12 cellular contexts compared by ENCODE assay signal in genomic region chr12:68871899-68872298, GRCh38.
DNase-seq lines count a peak whose midpoint lies in the region; ATAC-seq, FAIRE-seq and TF ChIP-seq lines count a peak whose summit lies in the region.
"Had no signal": no experiment of that assay in that cellular context is flagged by ENCODE, and none has a peak within 500 bp of the region (broad histone marks: within the 10 kb centered on the region; RNA-seq: fewer than 3 reads in every experiment).

No MANE protein-coding gene starts in this region.

- H3K9me3 ChIP-seq in K562 (replicated peaks; ENCODE audit: control insufficient read depth, insufficient read depth, low read depth, low read length) (no peaks in the 10 kb centered on the region), right atrium auricular region (no peaks in the 10 kb centered on the region)

- no peak for TF ChIP-seq EP300 in K562 (IDR thresholded peaks at IDR 0.05; ENCODE audit: low read length)

- POLR2A ChIA-PET in K562 (lab: Yijun Ruan, JAX), result no interaction called here

- no TSS peak for BruUV-seq in K562 (replicated peaks; lab: Mats Ljungman, UMichigan)

- no peaks in the 10 kb centered on the region for H3K27me3 Mint-ChIP-seq in activated naive CD4-positive, alpha-beta T cell treated with anti-CD3 and anti-CD28 coated beads for 36 hours (ENCODE audit: low read depth)
- no peaks in the 10 kb centered on the region for H3K27me3 Mint-ChIP-seq in stimulated activated naive B cell treated with anti-CD40 and anti-IgM and Interleukin-4, amounts not matched to agents 10 μg/mL and 1 μg/mL and 100 μg/mL, for 72 hours
- H3K27me3 Mint-ChIP-seq: dendritic cell treated with granulocyte-macrophage colony-stimulating factor and Interleukin-4, amounts not matched to agents 40 ng/mL and 50 ng/mL, for 4 days had no signal

- H3K4me1 ChIP-seq in K562 (replicated peaks in 1 of 2; ENCODE audit: control insufficient read depth in 2 of 2, insufficient read depth in 2 of 2, low read length in 2 of 2), result no peaks in the 10 kb centered on the region; a peak in 1 of 5 replicates
- no peaks in the 10 kb centered on the region for H3K4me1 ChIP-seq in right atrium auricular region

- H2AFZ ChIP-seq in K562 (ENCODE audit: low read depth, low read length), result no peak overlapping the region

- peak; percentile 54; the same call in 1 of the 3 replicates for ATAC-seq in K562
- ATAC-seq in stimulated activated naive B cell treated with anti-CD40 and anti-IgM and Interleukin-4, amounts not matched to agents 10 μg/mL and 1 μg/mL and 100 μg/mL, for 72 hours (replicated peaks), result peak; percentile 75 to 84
- no peak for ATAC-seq in left lobe of liver

- H3K79me2 ChIP-seq in K562 (ENCODE audit: control insufficient read depth, insufficient read depth, low read length), result no peaks in the 10 kb centered on the region

- peak; percentile 54 for DNase-seq in activated naive CD4-positive, alpha-beta T cell treated with anti-CD3 and anti-CD28 coated beads for 36 hours
- DNase-seq in activated naive CD4-positive, alpha-beta T cell treated with anti-CD3 and anti-CD28 coated beads, Interleukin-2, amount 50 U/mL, for 16 hours, result no peak
- DNase-seq in HuH-7 (ENCODE audit: low spot score) (peak; percentile 21), K562 (ENCODE audit: extremely low read depth in 1 of 4, low spot score in 3 of 4) (peak in 1 of 4 experiments; percentile 12), left lobe of liver (ENCODE audit: low spot score) (no peak), right atrium auricular region (ENCODE audit: low spot score) (no peak), foreskin melanocyte (no peak)
- peak; percentile 6 for DNase-seq in stimulated activated naive B cell treated with anti-CD40 and anti-IgM and Interleukin-4, amounts not matched to agents 10 μg/mL and 1 μg/mL and 100 μg/mL, for 72 hours
- DNase-seq: GF-D8, NCI-H526 treated with DMSO at 0.1 percent for 48 hours had no signal

- CTCF ChIA-PET in activated naive CD4-positive, alpha-beta T cell treated with anti-CD3 and anti-CD28 coated beads for 36 hours (lab: Charles Lee), result interaction anchor here (0.7 to 1.3 kb wide), 4 partner anchors 8 to 198 kb away, joined by 3 to 4 read pairs (median 4); no protein-coding TSS in a partner anchor
- CTCF ChIA-PET in K562 (lab: Yijun Ruan, JAX; ENCODE audit: low intra/inter-chr PET ratio), result no interaction called here

- H3K4me2 ChIP-seq in K562 (ENCODE audit: insufficient read depth, low read length), result no peak overlapping the region

- in situ Hi-C loops in K562 (cut with MboI), result loop anchor here (25.0 kb wide), 1 partner anchor 190 kb away; no protein-coding TSS in a partner anchor

- no peak for FAIRE-seq in K562 (lab: Jason Lieb, UNC)

- H3K4me1 Mint-ChIP-seq in activated naive CD4-positive, alpha-beta T cell treated with anti-CD3 and anti-CD28 coated beads for 36 hours (ENCODE audit: low read depth), result no peaks in the 10 kb centered on the region
- peaks cover 4 to 11% of the 10 kb centered on the region in 2 donors for H3K4me1 Mint-ChIP-seq in stimulated activated naive B cell treated with anti-CD40 and anti-IgM and Interleukin-4, amounts not matched to agents 10 μg/mL and 1 μg/mL and 100 μg/mL, for 72 hours

- H3K36me3 ChIP-seq in K562 (ENCODE audit: control insufficient read depth, insufficient read depth, low read length) (no peaks in the 10 kb centered on the region), right atrium auricular region (no peaks in the 10 kb centered on the region)

- intact Hi-C loops in activated naive CD4-positive, alpha-beta T cell treated with anti-CD3 and anti-CD28 coated beads for 36 hours (cut with micrococcal nuclease), result loop anchor here (1.0 kb wide), 1 partner anchor 198 kb away; no protein-coding TSS in a partner anchor
- intact Hi-C loops in K562 (cut with micrococcal nuclease), result no loop called here

- H3K9ac ChIP-seq in K562 (ENCODE audit: insufficient read depth in 1 of 2, low read depth in 2 of 2, low read length in 2 of 2), result no peak overlapping the region

- H3K27ac ChIP-seq in K562 (ENCODE audit: extremely low read depth, low read depth, low read length) (no peak overlapping the region), right atrium auricular region (no peak overlapping the region)
- H3K27ac ChIP-seq: skin epidermis had no signal

- H3K27me3 ChIP-seq in K562 (ENCODE audit: control insufficient read depth in 2 of 2, insufficient read depth in 2 of 2, low read length in 2 of 2) (peaks cover 17 to 58% of the 10 kb centered on the region in 2 experiments), right atrium auricular region (no peaks in the 10 kb centered on the region)

- TF ChIP-seq RAD21 in K562 (CRISPR knock-in tag; conservative IDR thresholded peaks at IDR 0.05 in 1 of 2, IDR thresholded peaks at IDR 0.05 in 1 of 2), result peak in 1 of 2 experiments; percentile 40; a peak in 1 of 4 replicates

- no peaks in the 10 kb centered on the region for H3K9me3 Mint-ChIP-seq in activated naive CD4-positive, alpha-beta T cell treated with anti-CD3 and anti-CD28 coated beads for 36 hours
- H3K9me3 Mint-ChIP-seq in stimulated activated naive B cell treated with anti-CD40 and anti-IgM and Interleukin-4, amounts not matched to agents 10 μg/mL and 1 μg/mL and 100 μg/mL, for 72 hours, result peaks cover 0 to 1% of the 10 kb centered on the region in 2 donors
- H3K9me3 Mint-ChIP-seq: dendritic cell treated with granulocyte-macrophage colony-stimulating factor and Interleukin-4, amounts not matched to agents 40 ng/mL and 50 ng/mL, for 4 days had no signal

- H3K27ac Mint-ChIP-seq in activated naive CD4-positive, alpha-beta T cell treated with anti-CD3 and anti-CD28 coated beads for 36 hours, result no peak overlapping the region
- no peak overlapping the region for H3K27ac Mint-ChIP-seq in stimulated activated naive B cell treated with anti-CD40 and anti-IgM and Interleukin-4, amounts not matched to agents 10 μg/mL and 1 μg/mL and 100 μg/mL, for 72 hours
- H3K27ac Mint-ChIP-seq: dendritic cell treated with granulocyte-macrophage colony-stimulating factor and Interleukin-4, amounts not matched to agents 40 ng/mL and 50 ng/mL, for 4 days had no signal

- peaks cover 40% of the 10 kb centered on the region for H3K36me3 Mint-ChIP-seq in activated naive CD4-positive, alpha-beta T cell treated with anti-CD3 and anti-CD28 coated beads for 36 hours (ENCODE audit: low read depth)
- H3K36me3 Mint-ChIP-seq in stimulated activated naive B cell treated with anti-CD40 and anti-IgM and Interleukin-4, amounts not matched to agents 10 μg/mL and 1 μg/mL and 100 μg/mL, for 72 hours, result peaks cover 1 to 9% of the 10 kb centered on the region in 2 donors

- H3K4me3 ChIP-seq in K562 (no peak overlapping the region), right atrium auricular region (no peak overlapping the region)
- H3K4me3 ChIP-seq: skin epidermis had no signal

- no peaks in the 10 kb centered on the region for H3K9me1 ChIP-seq in K562 (ENCODE audit: control insufficient read depth, insufficient read depth, low read length)

- TF ChIP-seq POLR2A in K562 (conservative IDR thresholded peaks at IDR 0.05), result no peak

- WGBS in K562 (ENCODE audit: insufficient coverage, low coverage, missing lambda C conversion rate), result 2% methylated on average over 4 of the region's 5 CpGs

- H4K20me1 ChIP-seq in K562 (replicated peaks; ENCODE audit: control insufficient read depth, insufficient read depth, low read length), result no peaks in the 10 kb centered on the region

- H3K4me3 Mint-ChIP-seq in activated naive CD4-positive, alpha-beta T cell treated with anti-CD3 and anti-CD28 coated beads for 36 hours, result no peak overlapping the region
- no peak overlapping the region for H3K4me3 Mint-ChIP-seq in stimulated activated naive B cell treated with anti-CD40 and anti-IgM and Interleukin-4, amounts not matched to agents 10 μg/mL and 1 μg/mL and 100 μg/mL, for 72 hours
- H3K4me3 Mint-ChIP-seq: dendritic cell treated with granulocyte-macrophage colony-stimulating factor and Interleukin-4, amounts not matched to agents 40 ng/mL and 50 ng/mL, for 4 days had no signal

- TF ChIP-seq CTCF in K562 (IDR thresholded peaks at IDR 0.05 in 2 of 3, conservative IDR thresholded peaks at IDR 0.05 in 1 of 3; ENCODE audit: insufficient read depth in 2 of 3, low read depth in 1 of 3, low read length in 3 of 3), result peak; percentile 11 to 31 (median 29); a peak in 2 of 6 replicates
- no peak for TF ChIP-seq CTCF in right atrium auricular region (IDR thresholded peaks at IDR 0.05)

TF ChIP-seq in K562, 482 proteins besides CTCF, POLR2A, EP300 and RAD21 (continues in another document):
- TF ChIP-seq ZNF197 (CRISPR knock-in tag; IDR thresholded peaks at IDR 0.05; ENCODE audit: low read depth), result no peak
- TF ChIP-seq ZNF77 (CRISPR knock-in tag; IDR thresholded peaks at IDR 0.05), result no peak

Comparison
In these comparisons a context has a peak if more than half of its experiments do, and no peak if none do; other contexts are left out.
1. DNase-seq: peak in activated naive CD4-positive, alpha-beta T cell treated with anti-CD3 and anti-CD28 coated beads for 36 hours (single experiment), HuH-7 (single experiment) and stimulated activated naive B cell treated with anti-CD40 and anti-IgM and Interleukin-4, amounts not matched to agents 10 μg/mL and 1 μg/mL and 100 μg/mL, for 72 hours (single experiment); none in activated naive CD4-positive, alpha-beta T cell treated with anti-CD3 and anti-CD28 coated beads, Interleukin-2, amount 50 U/mL, for 16 hours (single experiment), left lobe of liver (single experiment), right atrium auricular region (single experiment) and foreskin melanocyte (single experiment).
2. CTCF ChIP-seq: peak in K562 (3 of 3); none in right atrium auricular region (0 of 2).